In the genomic region with DNA sequence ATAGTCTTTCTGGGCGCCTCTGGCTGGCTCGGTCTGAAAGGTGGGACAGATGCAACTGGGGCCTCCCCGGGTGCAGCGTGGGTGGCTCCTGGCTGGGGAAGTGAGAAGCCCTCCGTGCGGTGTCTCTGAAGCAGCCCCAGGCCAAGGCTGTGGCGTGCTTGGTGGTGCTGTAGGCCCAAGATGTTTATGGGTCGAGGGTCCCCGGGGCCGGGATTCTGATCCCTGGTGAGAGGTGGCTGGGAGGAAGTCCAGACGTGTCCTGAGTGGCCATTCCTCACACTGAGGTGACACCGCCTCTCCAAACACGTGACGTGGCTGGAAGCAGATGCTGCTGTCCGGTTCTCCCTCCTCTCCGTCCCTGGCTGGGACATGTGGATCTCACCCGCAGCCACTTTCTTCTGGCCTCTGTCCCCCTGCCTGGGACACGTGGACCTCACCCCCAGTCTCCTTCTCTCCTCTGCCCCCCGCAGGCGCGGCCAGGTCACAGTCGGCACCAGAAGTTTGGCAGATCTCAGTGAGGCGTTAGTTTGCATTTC, we compare ENCODE assay signal across 2 cellular contexts.
TF ChIP-seq lines count a peak whose summit lies in the region.

No MANE protein-coding gene starts in this region.

TF ChIP-seq in WTC11, 78 proteins besides CTCF, POLR2A, EP300 and RAD21:
- TF ChIP-seq, protein P1, sequence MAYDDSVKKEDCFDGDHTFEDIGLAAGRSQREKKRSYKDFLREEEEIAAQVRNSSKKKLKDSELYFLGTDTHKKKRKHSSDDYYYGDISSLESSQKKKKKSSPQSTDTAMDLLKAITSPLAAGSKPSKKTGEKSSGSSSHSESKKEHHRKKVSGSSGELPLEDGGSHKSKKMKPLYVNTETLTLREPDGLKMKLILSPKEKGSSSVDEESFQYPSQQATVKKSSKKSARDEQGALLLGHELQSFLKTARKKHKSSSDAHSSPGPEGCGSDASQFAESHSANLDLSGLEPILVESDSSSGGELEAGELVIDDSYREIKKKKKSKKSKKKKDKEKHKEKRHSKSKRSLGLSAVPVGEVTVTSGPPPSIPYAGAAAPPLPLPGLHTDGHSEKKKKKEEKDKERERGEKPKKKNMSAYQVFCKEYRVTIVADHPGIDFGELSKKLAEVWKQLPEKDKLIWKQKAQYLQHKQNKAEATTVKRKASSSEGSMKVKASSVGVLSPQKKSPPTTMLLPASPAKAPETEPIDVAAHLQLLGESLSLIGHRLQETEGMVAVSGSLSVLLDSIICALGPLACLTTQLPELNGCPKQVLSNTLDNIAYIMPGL (CRISPR knock-in tag; IDR thresholded peaks at IDR 0.05): no peak
- TF ChIP-seq GRHL2 (CRISPR knock-in tag; IDR thresholded peaks at IDR 0.05; ENCODE audit: insufficient replicate concordance, severe bottlenecking) (no peak), MXD4 (CRISPR knock-in tag; IDR thresholded peaks at IDR 0.05; ENCODE audit: borderline replicate concordance) (no peak), SOX15 (CRISPR knock-in tag; IDR thresholded peaks at IDR 0.05) (no peak), EMX1 (CRISPR knock-in tag; IDR thresholded peaks at IDR 0.05) (no peak), ZNF121 (CRISPR knock-in tag; IDR thresholded peaks at IDR 0.05) (no peak), ZNF138 (CRISPR knock-in tag; conservative IDR thresholded peaks at IDR 0.05) (no peak), CBFB (CRISPR knock-in tag; IDR thresholded peaks at IDR 0.05; ENCODE audit: low read depth) (no peak)
- TF ChIP-seq, protein P2, sequence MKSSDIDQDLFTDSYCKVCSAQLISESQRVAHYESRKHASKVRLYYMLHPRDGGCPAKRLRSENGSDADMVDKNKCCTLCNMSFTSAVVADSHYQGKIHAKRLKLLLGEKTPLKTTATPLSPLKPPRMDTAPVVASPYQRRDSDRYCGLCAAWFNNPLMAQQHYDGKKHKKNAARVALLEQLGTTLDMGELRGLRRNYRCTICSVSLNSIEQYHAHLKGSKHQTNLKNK (CRISPR knock-in tag; IDR thresholded peaks at IDR 0.05): no peak

TF ChIP-seq in H1, 55 proteins besides CTCF, POLR2A, EP300 and RAD21:
- TF ChIP-seq SP2 (IDR thresholded peaks at IDR 0.05; ENCODE audit: low read length): no peak
- TF ChIP-seq SP1 (IDR thresholded peaks at IDR 0.05; ENCODE audit: low read depth, low read length): no peak
- TF ChIP-seq, protein P3, sequence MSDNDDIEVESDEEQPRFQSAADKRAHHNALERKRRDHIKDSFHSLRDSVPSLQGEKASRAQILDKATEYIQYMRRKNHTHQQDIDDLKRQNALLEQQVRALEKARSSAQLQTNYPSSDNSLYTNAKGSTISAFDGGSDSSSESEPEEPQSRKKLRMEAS (IDR thresholded peaks at IDR 0.05): peak; percentile 60
